ENCODE assay signal across 13 cellular contexts in the genomic region with DNA sequence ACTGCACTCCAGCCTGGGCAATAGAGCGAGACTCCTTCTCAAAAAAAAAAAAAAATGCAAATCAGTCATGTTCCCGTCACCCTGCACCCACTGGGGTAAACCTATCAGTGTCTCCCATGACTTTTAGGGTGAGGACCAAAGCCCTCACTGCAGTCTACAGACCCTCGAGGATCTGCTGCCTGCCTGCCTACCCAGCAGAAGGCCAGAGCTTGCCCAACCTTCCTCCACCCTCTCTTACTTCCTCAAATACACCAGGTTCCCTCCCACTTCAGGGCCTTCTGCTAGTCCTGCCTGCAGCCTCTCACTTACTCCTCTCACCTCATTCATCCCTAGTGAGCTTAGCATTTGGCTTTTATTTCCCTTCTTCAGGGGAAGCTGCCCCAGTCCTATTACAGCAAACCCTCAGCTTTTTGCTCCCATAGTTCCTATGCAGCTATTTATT. TPM values are rescaled to one million over a fixed set of nuclear protein-coding genes. Genes with fewer than 3 reads are reported as not detected.
DNase-seq lines count a peak whose midpoint lies in the region; FAIRE-seq and TF ChIP-seq lines count a peak whose summit lies in the region.
"Had no signal": no experiment of that assay in that cellular context is flagged by ENCODE, and none has a peak within 500 bp of the region (broad histone marks: within the 10 kb centered on the region; RNA-seq: fewer than 3 reads in every experiment).

No MANE protein-coding gene starts in this region.

- no peaks in the 10 kb centered on the region for H3K36me3 ChIP-seq in bronchial epithelial cell (ENCODE audit: control insufficient read depth, insufficient read depth, low read length)
- no peaks in the 10 kb centered on the region for H3K36me3 ChIP-seq in effector memory CD4-positive, alpha-beta T cell (ENCODE audit: control insufficient read depth, insufficient read depth, low read length)

- peaks cover 12% of the 10 kb centered on the region for H3K9me3 Mint-ChIP-seq in nephron progenitor cell
- H3K9me3 Mint-ChIP-seq in activated T-helper 1 cell treated with anti-CD3 and anti-CD28 coated beads, Interleukin-12 subunit alpha, Interleukin-12 subunit beta, Interleukin-2, Interleukin-4 antibody, amounts not matched to agents 30 ng/mL and 10 ng/mL and 1 ng/mL, durations not matched to agents 14 hours and 24 hours and 36 hours: peaks cover 4% of the 10 kb centered on the region

- TF ChIP-seq CTCF in bronchial epithelial cell (IDR thresholded peaks at IDR 0.05; ENCODE audit: insufficient read depth, low read length, severe bottlenecking) (no peak), nephron progenitor cell (IDR thresholded peaks at IDR 0.05) (no peak)

- H3K4me3 Mint-ChIP-seq in nephron progenitor cell: no peak overlapping the region
- no peak overlapping the region for H3K4me3 Mint-ChIP-seq in activated T-helper 1 cell treated with anti-CD3 and anti-CD28 coated beads, Interleukin-12 subunit alpha, Interleukin-12 subunit beta, Interleukin-2, Interleukin-4 antibody, amounts not matched to agents 30 ng/mL and 10 ng/mL and 1 ng/mL, durations not matched to agents 14 hours and 24 hours and 36 hours
- H3K4me3 Mint-ChIP-seq: activated naive CD8-positive, alpha-beta T cell treated with anti-CD3 and anti-CD28 coated beads, Interleukin-2, amount 10 ng/mL, durations not matched to agents 7 days and 5 days; T-helper 2 cell treated with Interferon-gamma antibody and Interleukin-4, amounts not matched to agents 5 μg/mL and 100 μg/mL, for 36 hours had no signal

- no peak overlapping the region for H3K4me3 ChIP-seq in bronchial epithelial cell (ENCODE audit: low read depth, low read length)
- H3K4me3 ChIP-seq in effector memory CD4-positive, alpha-beta T cell (ENCODE audit: insufficient read depth, low read depth, low read length, poor library complexity, severe bottlenecking): no peak overlapping the region

- H3K27me3 Mint-ChIP-seq in nephron progenitor cell (ENCODE audit: low read depth, poor library complexity): no peaks in the 10 kb centered on the region
- peaks cover 10% of the 10 kb centered on the region for H3K27me3 Mint-ChIP-seq in activated T-helper 1 cell treated with anti-CD3 and anti-CD28 coated beads, Interleukin-12 subunit alpha, Interleukin-12 subunit beta, Interleukin-2, Interleukin-4 antibody, amounts not matched to agents 30 ng/mL and 10 ng/mL and 1 ng/mL, durations not matched to agents 14 hours and 24 hours and 36 hours (ENCODE audit: insufficient read depth)

- peak overlapping the region; percentile 88 for H3K27ac Mint-ChIP-seq in nephron progenitor cell
- no peak overlapping the region for H3K27ac Mint-ChIP-seq in activated T-helper 1 cell treated with anti-CD3 and anti-CD28 coated beads, Interleukin-12 subunit alpha, Interleukin-12 subunit beta, Interleukin-2, Interleukin-4 antibody, amounts not matched to agents 30 ng/mL and 10 ng/mL and 1 ng/mL, durations not matched to agents 14 hours and 24 hours and 36 hours
- H3K27ac Mint-ChIP-seq: activated naive CD8-positive, alpha-beta T cell treated with anti-CD3 and anti-CD28 coated beads, Interleukin-2, amount 10 ng/mL, durations not matched to agents 7 days and 5 days; T-helper 2 cell treated with Interferon-gamma antibody and Interleukin-4, amounts not matched to agents 5 μg/mL and 100 μg/mL, for 36 hours had no signal

- no peaks in the 10 kb centered on the region for H3K9me3 ChIP-seq in effector memory CD4-positive, alpha-beta T cell (ENCODE audit: control insufficient read depth, low read length)

- H3K36me3 Mint-ChIP-seq in nephron progenitor cell (ENCODE audit: low read depth): no peaks in the 10 kb centered on the region
- no peaks in the 10 kb centered on the region for H3K36me3 Mint-ChIP-seq in activated T-helper 1 cell treated with anti-CD3 and anti-CD28 coated beads, Interleukin-12 subunit alpha, Interleukin-12 subunit beta, Interleukin-2, Interleukin-4 antibody, amounts not matched to agents 30 ng/mL and 10 ng/mL and 1 ng/mL, durations not matched to agents 14 hours and 24 hours and 36 hours (ENCODE audit: low read depth)

- no peak overlapping the region for H3K27ac ChIP-seq in effector memory CD4-positive, alpha-beta T cell (ENCODE audit: insufficient read depth, low read length, poor library complexity, severe bottlenecking)

- DNase-seq in GDM1 (lab: John Stamatoyannopoulos, UW): peak; percentile 48
- peak; percentile 69 for DNase-seq in NAMALWA (ENCODE audit: low spot score)
- DNase-seq in bronchial epithelial cell (ENCODE audit: low read depth): peak; percentile 33
- no peak for DNase-seq in nephron progenitor cell
- no peak for DNase-seq in activated CD4-positive, alpha-beta T cell treated with anti-CD3 and anti-CD28 coated beads for 4 hours
- DNase-seq in activated T-helper 1 cell treated with anti-CD3 and anti-CD28 coated beads, Interleukin-12 subunit alpha, Interleukin-12 subunit beta, Interleukin-2, Interleukin-4 antibody, amounts not matched to agents 30 ng/mL and 10 ng/mL and 1 ng/mL, durations not matched to agents 14 hours and 24 hours and 36 hours (ENCODE audit: low spot score): no peak
- DNase-seq in NCI-H510A (lab: John Stamatoyannopoulos, UW): no peak
- DNase-seq in effector memory CD4-positive, alpha-beta T cell: no peak
- DNase-seq: activated naive CD8-positive, alpha-beta T cell treated with anti-CD3 and anti-CD28 coated beads, Interleukin-2, amount 10 ng/mL, durations not matched to agents 7 days and 5 days; NCI-H1694 treated with DMSO at 0.1 percent for 48 hours had no signal

- peaks cover 17% of the 10 kb centered on the region for H3K4me1 ChIP-seq in effector memory CD4-positive, alpha-beta T cell (ENCODE audit: control insufficient read depth, insufficient read depth, low read length, poor library complexity, severe bottlenecking)

- H3K27me3 ChIP-seq in bronchial epithelial cell (ENCODE audit: control insufficient read depth, insufficient read depth, low read length): no peaks in the 10 kb centered on the region
- H3K27me3 ChIP-seq in effector memory CD4-positive, alpha-beta T cell (replicated peaks; ENCODE audit: control insufficient read depth, insufficient read depth, low read length, poor library complexity, severe bottlenecking): no peaks in the 10 kb centered on the region

- no peak for FAIRE-seq in bronchial epithelial cell (lab: Jason Lieb, UNC)
- FAIRE-seq: GM19239 had no signal

- intact Hi-C loops in activated T-helper 1 cell treated with anti-CD3 and anti-CD28 coated beads, Interleukin-12 subunit alpha, Interleukin-12 subunit beta, Interleukin-2, Interleukin-4 antibody, amounts not matched to agents 30 ng/mL and 10 ng/mL and 1 ng/mL, durations not matched to agents 14 hours and 24 hours and 36 hours (cut with micrococcal nuclease): no loop called here

- H3K4me1 Mint-ChIP-seq in nephron progenitor cell: peaks cover 30% of the 10 kb centered on the region
- H3K4me1 Mint-ChIP-seq in activated T-helper 1 cell treated with anti-CD3 and anti-CD28 coated beads, Interleukin-12 subunit alpha, Interleukin-12 subunit beta, Interleukin-2, Interleukin-4 antibody, amounts not matched to agents 30 ng/mL and 10 ng/mL and 1 ng/mL, durations not matched to agents 14 hours and 24 hours and 36 hours (ENCODE audit: low read depth): peaks cover 23% of the 10 kb centered on the region

RNA-seq across cellular contexts. Expression of gene TOB1, which starts 17.7 kb away (rescaled TPM):
- total RNA-seq in bronchial epithelial cell: 11.6 and 19.7 TPM in 2 replicates
- total RNA-seq in activated T-helper 1 cell treated with anti-CD3 and anti-CD28 coated beads, Interleukin-12 subunit alpha, Interleukin-12 subunit beta, Interleukin-2, Interleukin-4 antibody, amounts not matched to agents 30 ng/mL and 10 ng/mL and 1 ng/mL, durations not matched to agents 14 hours and 24 hours and 36 hours: 29.6 and 35.5 TPM in 2 replicates

RNA-seq across cellular contexts. Expression of gene WFIKKN2, which starts 48.5 kb away (rescaled TPM):
- total RNA-seq in bronchial epithelial cell: not detected in 2 replicates
- not detected in 2 replicates for total RNA-seq in activated T-helper 1 cell treated with anti-CD3 and anti-CD28 coated beads, Interleukin-12 subunit alpha, Interleukin-12 subunit beta, Interleukin-2, Interleukin-4 antibody, amounts not matched to agents 30 ng/mL and 10 ng/mL and 1 ng/mL, durations not matched to agents 14 hours and 24 hours and 36 hours
- total RNA-seq: activated naive CD8-positive, alpha-beta T cell treated with anti-CD3 and anti-CD28 coated beads, Interleukin-2, amount 10 ng/mL, durations not matched to agents 7 days and 5 days; Daoy had no signal

Comparison
In these comparisons a context has a peak if more than half of its experiments do, and no peak if none do; other contexts are left out.
1. DNase-seq: peak in GDM1 (single experiment), NAMALWA (single experiment) and bronchial epithelial cell (single experiment); none in nephron progenitor cell (single experiment), activated CD4-positive, alpha-beta T cell treated with anti-CD3 and anti-CD28 coated beads for 4 hours (0 of 2), activated T-helper 1 cell treated with anti-CD3 and anti-CD28 coated beads, Interleukin-12 subunit alpha, Interleukin-12 subunit beta, Interleukin-2, Interleukin-4 antibody, amounts not matched to agents 30 ng/mL and 10 ng/mL and 1 ng/mL, durations not matched to agents 14 hours and 24 hours and 36 hours (single experiment), NCI-H510A (single experiment) and effector memory CD4-positive, alpha-beta T cell (0 of 3).